Comparison of ENCODE assay signal across 26 cellular contexts in the genomic region with DNA sequence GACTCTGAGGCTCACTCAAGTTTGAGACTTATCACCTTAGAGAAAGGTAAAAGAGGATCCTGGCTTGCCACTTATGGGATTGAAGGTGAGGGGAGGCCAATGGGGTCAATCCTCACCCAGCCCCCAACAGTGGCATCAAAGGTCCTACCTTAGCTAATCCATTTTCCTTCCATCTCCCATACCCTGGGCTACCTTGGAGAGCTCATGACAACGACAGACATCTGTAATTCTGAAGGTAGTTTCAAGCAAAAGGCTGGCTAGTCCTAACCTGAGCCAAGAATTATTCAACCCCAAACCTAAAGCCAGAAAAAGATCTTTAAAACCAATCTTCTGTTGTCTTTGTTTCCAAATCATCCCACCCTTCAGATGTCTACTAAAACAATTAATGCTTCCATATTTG.
"Had no signal": no experiment of that assay in that cellular context is flagged by ENCODE, and none has a peak within 500 bp of the region (broad histone marks: within the 10 kb centered on the region; RNA-seq: fewer than 3 reads in every experiment).

No MANE protein-coding gene starts in this region.

- H3K27ac Mint-ChIP-seq: T-cell had no signal

- H3K9me3 Mint-ChIP-seq: T-cell had no signal

- H3K4me1 ChIP-seq: SJCRH30 had no signal

- DNase-seq: MM.1S, NCI-H1092, NCI-H1105, NCI-H1417 treated with DMSO at 0.1 percent for 48 hours, NCI-H1436 treated with DMSO at 0.1 percent for 48 hours, NCI-H1694 treated with DMSO at 0.1 percent for 48 hours, NCI-H187 treated with DMSO at 0.1 percent for 48 hours, NCI-H2029, NCI-H2081, NCI-H2171 treated with DMSO at 0.1 percent for 48 hours, NCI-H2227 treated with DMSO at 0.1 percent for 48 hours, NCI-H345, NCI-H446, NCI-H524 treated with DMSO at 0.1 percent for 48 hours, NCI-H748 treated with DMSO at 0.1 percent for 48 hours, NCI-H82, PC-9, SHP77, SIG-M5, SJCRH30, T-cell had no signal

- H3K9me3 ChIP-seq: SJCRH30 had no signal

- H3K4me3 ChIP-seq: PC-9, SJCRH30, SK-N-MC had no signal

- H3K36me3 Mint-ChIP-seq: T-cell had no signal

- H3K27ac ChIP-seq: PC-9, RWPE1, SJCRH30, SK-N-MC had no signal

- H3K4me2 ChIP-seq: PC-9 had no signal

- H3K27me3 ChIP-seq: SJCRH30 had no signal

- H3K36me3 ChIP-seq: SJCRH30 had no signal

- H3K27me3 Mint-ChIP-seq: T-cell had no signal

- H3K4me3 Mint-ChIP-seq: T-cell had no signal

- ATAC-seq: Panc1, Right ventricle myocardium inferior, SK-N-SH treated with all-trans-retinoic acid at 6 μM for 48 hours, T-cell had no signal

- H2AFZ ChIP-seq: PC-9 had no signal
